Comparison of ENCODE assay signal across 8 cellular contexts in genomic region chr17:38676706-38677504, GRCh38. TPM values are rescaled to one million over a fixed set of nuclear protein-coding genes. Genes with fewer than 3 reads are reported as not detected.
DNase-seq lines count a peak whose midpoint lies in the region; ATAC-seq and TF ChIP-seq lines count a peak whose summit lies in the region.

No MANE protein-coding gene starts in this region.

- H3K36me3 ChIP-seq in A673 (ENCODE audit: insufficient read depth, low read length, poor library complexity, severe bottlenecking): no peaks in the 10 kb centered on the region
- H3K36me3 ChIP-seq in psoas muscle (ENCODE audit: insufficient read depth in 1 of 2, low read depth in 1 of 2): no peaks in the 10 kb centered on the region

- H3K4me3 Mint-ChIP-seq in activated naive CD8-positive, alpha-beta T cell treated with anti-CD3 and anti-CD28 coated beads, Interleukin-2, amount 50 U/mL, for 24 hours: peak overlapping the region; percentile 45

- no peaks in the 10 kb centered on the region for H3K4me1 ChIP-seq in A673 (ENCODE audit: insufficient read depth, low read length, poor library complexity, severe bottlenecking)
- peaks cover 11% of the 10 kb centered on the region for H3K4me1 ChIP-seq in psoas muscle

- no peaks in the 10 kb centered on the region for H3K9me3 Mint-ChIP-seq in activated naive CD8-positive, alpha-beta T cell treated with anti-CD3 and anti-CD28 coated beads, Interleukin-2, amount 50 U/mL, for 24 hours

- ATAC-seq in GM18517 (IDR thresholded peaks at IDR 0.05; ENCODE audit: unreplicated experiment): peak; percentile 54
- ATAC-seq in activated naive CD8-positive, alpha-beta T cell treated with anti-CD3 and anti-CD28 coated beads, Interleukin-2, amount 50 U/mL, for 24 hours: peak; percentile 45
- peak; percentile 81 to 89 (median 85) for ATAC-seq in psoas muscle

- no peaks in the 10 kb centered on the region for H3K9me3 ChIP-seq in A673 (ENCODE audit: low read depth, low read length, poor library complexity, severe bottlenecking)
- H3K9me3 ChIP-seq in psoas muscle: no peaks in the 10 kb centered on the region

- WGBS in psoas muscle, 3 donors: 13 to 18% (median 14%) methylated on average over 9 of the region's 9 CpGs

- peaks cover 42% of the 10 kb centered on the region for H3K4me1 Mint-ChIP-seq in activated naive CD8-positive, alpha-beta T cell treated with anti-CD3 and anti-CD28 coated beads, Interleukin-2, amount 50 U/mL, for 24 hours

- CTCF ChIA-PET in A673 (lab: Charles Lee): interaction anchor here (0.8 to 0.9 kb wide), 2 partner anchors 14 to 58 kb away, joined by 3 to 5 read pairs; no protein-coding TSS in a partner anchor

- peak overlapping the region; percentile 91 for H3K27ac Mint-ChIP-seq in activated naive CD8-positive, alpha-beta T cell treated with anti-CD3 and anti-CD28 coated beads, Interleukin-2, amount 50 U/mL, for 24 hours

- no peak overlapping the region for H3K27ac ChIP-seq in A673 (ENCODE audit: low read depth, low read length, poor library complexity, severe bottlenecking)
- H3K27ac ChIP-seq in psoas muscle: no peak overlapping the region

- H3K4me3 ChIP-seq in A673 (ENCODE audit: low read depth, low read length, poor library complexity, severe bottlenecking): no peak overlapping the region
- H3K4me3 ChIP-seq in psoas muscle: no peak overlapping the region

- peaks cover 3% of the 10 kb centered on the region for H3K36me3 Mint-ChIP-seq in activated naive CD8-positive, alpha-beta T cell treated with anti-CD3 and anti-CD28 coated beads, Interleukin-2, amount 50 U/mL, for 24 hours (ENCODE audit: low read depth)

- peaks cover 6% of the 10 kb centered on the region for H3K27me3 Mint-ChIP-seq in activated naive CD8-positive, alpha-beta T cell treated with anti-CD3 and anti-CD28 coated beads, Interleukin-2, amount 50 U/mL, for 24 hours

- DNase-seq in A673 (ENCODE audit: low spot score): peak; percentile 79
- DNase-seq in NCI-H1436 treated with DMSO at 0.1 percent for 48 hours (lab: John Stamatoyannopoulos, UW): peak; percentile 67
- DNase-seq in T follicular helper cell (ENCODE audit: low read depth): peak; percentile 66
- DNase-seq in activated naive CD8-positive, alpha-beta T cell treated with anti-CD3 and anti-CD28 coated beads, Interleukin-2, amount 50 U/mL, for 24 hours: peak; percentile 88
- peak; percentile 94 for DNase-seq in cardiac septum (ENCODE audit: low spot score)
- peak; percentile 80 to 86 for DNase-seq in psoas muscle
- peak; percentile 90 for DNase-seq in ureter (ENCODE audit: low spot score)

- peak; percentile 75 for TF ChIP-seq CTCF in A673 (conservative IDR thresholded peaks at IDR 0.05; ENCODE audit: low read depth, low read length)
- peak; percentile 96 for TF ChIP-seq CTCF in psoas muscle (IDR thresholded peaks at IDR 0.05)

- BruUV-seq in A673 (replicated peaks; lab: Mats Ljungman, UMichigan): no TSS peak

- peaks cover 5% of the 10 kb centered on the region for H3K27me3 ChIP-seq in A673 (replicated peaks; ENCODE audit: insufficient read depth, low read depth, low read length, poor library complexity)
- peaks cover 0 to 39% (median 8%) of the 10 kb centered on the region in 3 donors for H3K27me3 ChIP-seq in psoas muscle (ENCODE audit: insufficient read depth in 3 of 3, low read length in 2 of 3)

- intact Hi-C loops in A673 (cut with micrococcal nuclease; ENCODE audit: unreplicated experiment) (loop anchor here (2.0 kb wide), 1 partner anchor 58 kb away; no protein-coding TSS in a partner anchor), cardiac septum (cut with DNase I) (loop anchor here (1.0 to 2.0 kb wide), 3 partner anchors 16 to 58 kb away; no protein-coding TSS in a partner anchor), psoas muscle (cut with DNase I) (loop anchor here (1.0 to 2.0 kb wide), 2 partner anchors 58 kb away; no protein-coding TSS in a partner anchor)

- POLR2A ChIA-PET in A673 (lab: Charles Lee; ENCODE audit: low non-redundant PET): interaction anchor here (0.6 kb wide), 1 partner anchor 171 kb away, joined by 3 read pairs; no protein-coding TSS in a partner anchor

RNA-seq across cellular contexts. Expression of gene EPOP, which starts 2.1 kb away (rescaled TPM):
- 4.0 and 5.9 TPM in 2 replicates for total RNA-seq in A673 (2021)
- total RNA-seq in cardiac septum: 2.3 TPM
- 1 to 10 TPM in 1 of 4 donors, under 1 TPM in 3; 0.21 to 1.2 (median 0.63) TPM for total RNA-seq in psoas muscle
- 1 to 10 TPM in 1 of 3 donors, under 1 TPM in 2; 0.21 to 1.1 (median 0.44) TPM for polyA plus RNA-seq in psoas muscle
- total RNA-seq in ureter: 3.4 TPM

RNA-seq across cellular contexts. Expression of gene MLLT6, which starts 28.2 kb away (rescaled TPM):
- total RNA-seq in A673 (2021): 41.4 and 59.5 TPM in 2 replicates
- 92.2 TPM for total RNA-seq in cardiac septum
- total RNA-seq in psoas muscle: 100 to 1,000 TPM in 1 of 4 donors, 10 to 100 TPM in 3; 78.5 to 120 (median 84.9) TPM
- polyA plus RNA-seq in psoas muscle: 10 to 100 TPM; 16.3 to 50.2 (median 25.5) TPM
- total RNA-seq in ureter: 209 TPM

RNA-seq across cellular contexts. Expression of gene CISD3, which starts 53.2 kb away (rescaled TPM):
- 6.6 and 8.5 TPM in 2 replicates for total RNA-seq in A673 (2021)
- total RNA-seq in cardiac septum: 67.1 TPM
- 10 to 100 TPM; 29.9 to 45.5 (median 37.4) TPM for total RNA-seq in psoas muscle
- polyA plus RNA-seq in psoas muscle: 10 to 100 TPM; 39.6 to 83.6 (median 41.5) TPM
- total RNA-seq in ureter: 60.1 TPM
